ENCODE assay signal across 1 cellular context in the genomic region with DNA sequence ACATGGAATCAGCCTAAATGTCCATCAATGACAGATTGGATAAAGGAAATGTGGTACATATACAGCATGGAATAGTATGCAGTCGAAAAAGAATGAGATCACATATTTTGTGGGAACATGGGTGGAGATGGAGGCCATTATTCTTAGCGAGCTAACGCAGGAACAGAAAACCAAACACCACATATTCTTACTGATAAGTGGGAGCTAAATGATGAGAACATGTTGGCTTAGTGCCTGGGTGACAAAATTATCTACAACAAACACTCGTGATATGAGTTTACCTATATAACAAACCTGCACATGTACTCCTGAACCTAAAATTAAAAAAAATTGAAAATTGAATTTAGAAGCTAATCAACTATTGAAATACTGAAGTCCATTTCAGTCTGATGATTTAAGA.
TF ChIP-seq lines count a peak whose summit lies in the region.

No MANE protein-coding gene starts in this region.

TF ChIP-seq in K562, 482 proteins besides CTCF, POLR2A, EP300 and RAD21 (continues in another document):
- TF ChIP-seq, protein P1, sequence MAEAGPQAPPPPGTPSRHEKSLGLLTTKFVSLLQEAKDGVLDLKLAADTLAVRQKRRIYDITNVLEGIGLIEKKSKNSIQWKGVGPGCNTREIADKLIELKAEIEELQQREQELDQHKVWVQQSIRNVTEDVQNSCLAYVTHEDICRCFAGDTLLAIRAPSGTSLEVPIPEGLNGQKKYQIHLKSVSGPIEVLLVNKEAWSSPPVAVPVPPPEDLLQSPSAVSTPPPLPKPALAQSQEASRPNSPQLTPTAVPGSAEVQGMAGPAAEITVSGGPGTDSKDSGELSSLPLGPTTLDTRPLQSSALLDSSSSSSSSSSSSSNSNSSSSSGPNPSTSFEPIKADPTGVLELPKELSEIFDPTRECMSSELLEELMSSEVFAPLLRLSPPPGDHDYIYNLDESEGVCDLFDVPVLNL (CRISPR knock-in tag; IDR thresholded peaks at IDR 0.05; ENCODE audit: low read depth): no peak
- TF ChIP-seq, protein P2, sequence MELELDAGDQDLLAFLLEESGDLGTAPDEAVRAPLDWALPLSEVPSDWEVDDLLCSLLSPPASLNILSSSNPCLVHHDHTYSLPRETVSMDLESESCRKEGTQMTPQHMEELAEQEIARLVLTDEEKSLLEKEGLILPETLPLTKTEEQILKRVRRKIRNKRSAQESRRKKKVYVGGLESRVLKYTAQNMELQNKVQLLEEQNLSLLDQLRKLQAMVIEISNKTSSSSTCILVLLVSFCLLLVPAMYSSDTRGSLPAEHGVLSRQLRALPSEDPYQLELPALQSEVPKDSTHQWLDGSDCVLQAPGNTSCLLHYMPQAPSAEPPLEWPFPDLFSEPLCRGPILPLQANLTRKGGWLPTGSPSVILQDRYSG (tag; conservative IDR thresholded peaks at IDR 0.05; ENCODE audit: low read depth): no peak
- TF ChIP-seq XRCC5 (IDR thresholded peaks at IDR 0.05; ENCODE audit: low read depth, low read length) (no peak), RAD51 (IDR thresholded peaks at IDR 0.05; ENCODE audit: borderline replicate concordance, low read depth) (no peak), CBFA2T2 (conservative IDR thresholded peaks at IDR 0.05) (peak; percentile 16; the same call in 1 of the 2 replicates), SMARCA4 (IDR thresholded peaks at IDR 0.05) (peak; percentile 49; the same call in 1 of the 2 replicates), ZNF354B (CRISPR knock-in tag; IDR thresholded peaks at IDR 0.05) (no peak), BCL6 (CRISPR knock-in tag; IDR thresholded peaks at IDR 0.05) (no peak), JUND (IDR thresholded peaks at IDR 0.05; ENCODE audit: borderline replicate concordance, low read depth, low read length) (no peak), JUND (tag; IDR thresholded peaks at IDR 0.05; ENCODE audit: borderline replicate concordance, low read depth, low read length) (peak; percentile 58; the same call in 1 of the 3 replicates), TCF3 (CRISPR knock-in tag; IDR thresholded peaks at IDR 0.05) (peak; percentile 62), CREBBP (IDR thresholded peaks at IDR 0.05; ENCODE audit: low read depth, low read length) (no peak), NCOA4 (IDR thresholded peaks at IDR 0.05; ENCODE audit: partially characterized antibody) (no peak), MECOM (CRISPR knock-in tag; IDR thresholded peaks at IDR 0.05) (no peak), MTA2 (IDR thresholded peaks at IDR 0.05; ENCODE audit: low read depth) (0 out of 2 replicates have a peak, but pooled peaks have one; percentile 11), SOX6 (IDR thresholded peaks at IDR 0.05) (0 out of 2 replicates have a peak, but pooled peaks have one; percentile 14), ATF1 (CRISPR knock-in tag; IDR thresholded peaks at IDR 0.05) (no peak), ATF1 (tag; IDR thresholded peaks at IDR 0.05) (0 out of 2 replicates have a peak, but pooled peaks have one; percentile 20), SLC30A9 (CRISPR knock-in tag; IDR thresholded peaks at IDR 0.05) (no peak), ARID1B (IDR thresholded peaks at IDR 0.05) (peak; percentile 68; the same call in 1 of the 2 replicates), NCOA6 (IDR thresholded peaks at IDR 0.05) (no peak), DIDO1 (tag; IDR thresholded peaks at IDR 0.05; ENCODE audit: low read depth) (no peak), PTTG1 (tag; IDR thresholded peaks at IDR 0.05; ENCODE audit: low read depth) (no peak), RCOR1 (IDR thresholded peaks at IDR 0.05; ENCODE audit: borderline replicate concordance in 1 of 2, low read depth in 2 of 2, low read length in 2 of 2) (peak in 1 of 2 experiments; percentile 29; a peak in 1 of 4 replicates), ZC3H4 (CRISPR knock-in tag; IDR thresholded peaks at IDR 0.05; ENCODE audit: borderline replicate concordance) (no peak), ZNF584 (CRISPR knock-in tag; IDR thresholded peaks at IDR 0.05; ENCODE audit: low read depth) (no peak), NR1H2 (CRISPR knock-in tag; IDR thresholded peaks at IDR 0.05) (no peak), FOXJ2 (tag; IDR thresholded peaks at IDR 0.05) (0 out of 2 replicates have a peak, but pooled peaks have one; percentile 31), GABPB1 (CRISPR knock-in tag; IDR thresholded peaks at IDR 0.05) (no peak), CBFA2T3 (IDR thresholded peaks at IDR 0.05) (peak; percentile 56), HMGN3 (IDR thresholded peaks at IDR 0.05; ENCODE audit: borderline replicate concordance, extremely low read depth, insufficient read length, low read depth, low read length) (no peak), PHF20 (IDR thresholded peaks at IDR 0.05; ENCODE audit: partially characterized antibody) (no peak)
- TF ChIP-seq, protein P3, sequence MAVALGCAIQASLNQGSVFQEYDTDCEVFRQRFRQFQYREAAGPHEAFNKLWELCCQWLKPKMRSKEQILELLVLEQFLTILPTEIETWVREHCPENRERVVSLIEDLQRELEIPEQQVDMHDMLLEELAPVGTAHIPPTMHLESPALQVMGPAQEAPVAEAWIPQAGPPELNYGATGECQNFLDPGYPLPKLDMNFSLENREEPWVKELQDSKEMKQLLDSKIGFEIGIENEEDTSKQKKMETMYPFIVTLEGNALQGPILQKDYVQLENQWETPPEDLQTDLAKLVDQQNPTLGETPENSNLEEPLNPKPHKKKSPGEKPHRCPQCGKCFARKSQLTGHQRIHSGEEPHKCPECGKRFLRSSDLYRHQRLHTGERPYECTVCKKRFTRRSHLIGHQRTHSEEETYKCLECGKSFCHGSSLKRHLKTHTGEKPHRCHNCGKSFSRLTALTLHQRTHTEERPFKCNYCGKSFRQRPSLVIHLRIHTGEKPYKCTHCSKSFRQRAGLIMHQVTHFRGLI (CRISPR knock-in tag; IDR thresholded peaks at IDR 0.05): no peak
- TF ChIP-seq, protein P4, sequence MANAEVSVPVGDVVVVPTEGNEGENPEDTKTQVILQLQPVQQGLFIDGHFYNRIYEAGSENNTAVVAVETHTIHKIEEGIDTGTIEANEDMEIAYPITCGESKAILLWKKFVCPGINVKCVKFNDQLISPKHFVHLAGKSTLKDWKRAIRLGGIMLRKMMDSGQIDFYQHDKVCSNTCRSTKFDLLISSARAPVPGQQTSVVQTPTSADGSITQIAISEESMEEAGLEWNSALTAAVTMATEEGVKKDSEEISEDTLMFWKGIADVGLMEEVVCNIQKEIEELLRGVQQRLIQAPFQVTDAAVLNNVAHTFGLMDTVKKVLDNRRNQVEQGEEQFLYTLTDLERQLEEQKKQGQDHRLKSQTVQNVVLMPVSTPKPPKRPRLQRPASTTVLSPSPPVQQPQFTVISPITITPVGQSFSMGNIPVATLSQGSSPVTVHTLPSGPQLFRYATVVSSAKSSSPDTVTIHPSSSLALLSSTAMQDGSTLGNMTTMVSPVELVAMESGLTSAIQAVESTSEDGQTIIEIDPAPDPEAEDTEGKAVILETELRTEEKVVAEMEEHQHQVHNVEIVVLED (CRISPR knock-in tag; IDR thresholded peaks at IDR 0.05): no peak
- TF ChIP-seq, protein P5, sequence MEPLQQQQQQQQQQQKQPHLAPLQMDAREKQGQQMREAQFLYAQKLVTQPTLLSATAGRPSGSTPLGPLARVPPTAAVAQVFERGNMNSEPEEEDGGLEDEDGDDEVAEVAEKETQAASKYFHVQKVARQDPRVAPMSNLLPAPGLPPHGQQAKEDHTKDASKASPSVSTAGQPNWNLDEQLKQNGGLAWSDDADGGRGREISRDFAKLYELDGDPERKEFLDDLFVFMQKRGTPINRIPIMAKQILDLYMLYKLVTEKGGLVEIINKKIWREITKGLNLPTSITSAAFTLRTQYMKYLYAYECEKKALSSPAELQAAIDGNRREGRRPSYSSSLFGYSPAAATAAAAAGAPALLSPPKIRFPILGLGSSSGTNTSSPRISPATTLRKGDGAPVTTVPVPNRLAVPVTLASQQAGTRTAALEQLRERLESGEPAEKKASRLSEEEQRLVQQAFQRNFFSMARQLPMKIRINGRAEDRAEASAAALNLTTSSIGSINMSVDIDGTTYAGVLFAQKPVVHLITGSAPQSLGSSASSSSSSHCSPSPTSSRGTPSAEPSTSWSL (CRISPR knock-in tag; IDR thresholded peaks at IDR 0.05; ENCODE audit: borderline replicate concordance): no peak
- TF ChIP-seq, protein P6, sequence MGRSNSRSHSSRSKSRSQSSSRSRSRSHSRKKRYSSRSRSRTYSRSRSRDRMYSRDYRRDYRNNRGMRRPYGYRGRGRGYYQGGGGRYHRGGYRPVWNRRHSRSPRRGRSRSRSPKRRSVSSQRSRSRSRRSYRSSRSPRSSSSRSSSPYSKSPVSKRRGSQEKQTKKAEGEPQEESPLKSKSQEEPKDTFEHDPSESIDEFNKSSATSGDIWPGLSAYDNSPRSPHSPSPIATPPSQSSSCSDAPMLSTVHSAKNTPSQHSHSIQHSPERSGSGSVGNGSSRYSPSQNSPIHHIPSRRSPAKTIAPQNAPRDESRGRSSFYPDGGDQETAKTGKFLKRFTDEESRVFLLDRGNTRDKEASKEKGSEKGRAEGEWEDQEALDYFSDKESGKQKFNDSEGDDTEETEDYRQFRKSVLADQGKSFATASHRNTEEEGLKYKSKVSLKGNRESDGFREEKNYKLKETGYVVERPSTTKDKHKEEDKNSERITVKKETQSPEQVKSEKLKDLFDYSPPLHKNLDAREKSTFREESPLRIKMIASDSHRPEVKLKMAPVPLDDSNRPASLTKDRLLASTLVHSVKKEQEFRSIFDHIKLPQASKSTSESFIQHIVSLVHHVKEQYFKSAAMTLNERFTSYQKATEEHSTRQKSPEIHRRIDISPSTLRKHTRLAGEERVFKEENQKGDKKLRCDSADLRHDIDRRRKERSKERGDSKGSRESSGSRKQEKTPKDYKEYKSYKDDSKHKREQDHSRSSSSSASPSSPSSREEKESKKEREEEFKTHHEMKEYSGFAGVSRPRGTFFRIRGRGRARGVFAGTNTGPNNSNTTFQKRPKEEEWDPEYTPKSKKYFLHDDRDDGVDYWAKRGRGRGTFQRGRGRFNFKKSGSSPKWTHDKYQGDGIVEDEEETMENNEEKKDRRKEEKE (IDR thresholded peaks at IDR 0.05; ENCODE audit: borderline replicate concordance in 1 of 2, control insufficient read depth in 1 of 2, low read depth in 2 of 2, low read length in 1 of 2): no peak
- TF ChIP-seq, protein P7, sequence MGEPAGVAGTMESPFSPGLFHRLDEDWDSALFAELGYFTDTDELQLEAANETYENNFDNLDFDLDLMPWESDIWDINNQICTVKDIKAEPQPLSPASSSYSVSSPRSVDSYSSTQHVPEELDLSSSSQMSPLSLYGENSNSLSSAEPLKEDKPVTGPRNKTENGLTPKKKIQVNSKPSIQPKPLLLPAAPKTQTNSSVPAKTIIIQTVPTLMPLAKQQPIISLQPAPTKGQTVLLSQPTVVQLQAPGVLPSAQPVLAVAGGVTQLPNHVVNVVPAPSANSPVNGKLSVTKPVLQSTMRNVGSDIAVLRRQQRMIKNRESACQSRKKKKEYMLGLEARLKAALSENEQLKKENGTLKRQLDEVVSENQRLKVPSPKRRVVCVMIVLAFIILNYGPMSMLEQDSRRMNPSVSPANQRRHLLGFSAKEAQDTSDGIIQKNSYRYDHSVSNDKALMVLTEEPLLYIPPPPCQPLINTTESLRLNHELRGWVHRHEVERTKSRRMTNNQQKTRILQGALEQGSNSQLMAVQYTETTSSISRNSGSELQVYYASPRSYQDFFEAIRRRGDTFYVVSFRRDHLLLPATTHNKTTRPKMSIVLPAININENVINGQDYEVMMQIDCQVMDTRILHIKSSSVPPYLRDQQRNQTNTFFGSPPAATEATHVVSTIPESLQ (CRISPR knock-in tag; IDR thresholded peaks at IDR 0.05): no peak
- TF ChIP-seq, protein P8, sequence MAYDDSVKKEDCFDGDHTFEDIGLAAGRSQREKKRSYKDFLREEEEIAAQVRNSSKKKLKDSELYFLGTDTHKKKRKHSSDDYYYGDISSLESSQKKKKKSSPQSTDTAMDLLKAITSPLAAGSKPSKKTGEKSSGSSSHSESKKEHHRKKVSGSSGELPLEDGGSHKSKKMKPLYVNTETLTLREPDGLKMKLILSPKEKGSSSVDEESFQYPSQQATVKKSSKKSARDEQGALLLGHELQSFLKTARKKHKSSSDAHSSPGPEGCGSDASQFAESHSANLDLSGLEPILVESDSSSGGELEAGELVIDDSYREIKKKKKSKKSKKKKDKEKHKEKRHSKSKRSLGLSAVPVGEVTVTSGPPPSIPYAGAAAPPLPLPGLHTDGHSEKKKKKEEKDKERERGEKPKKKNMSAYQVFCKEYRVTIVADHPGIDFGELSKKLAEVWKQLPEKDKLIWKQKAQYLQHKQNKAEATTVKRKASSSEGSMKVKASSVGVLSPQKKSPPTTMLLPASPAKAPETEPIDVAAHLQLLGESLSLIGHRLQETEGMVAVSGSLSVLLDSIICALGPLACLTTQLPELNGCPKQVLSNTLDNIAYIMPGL (CRISPR knock-in tag; IDR thresholded peaks at IDR 0.05): no peak
- TF ChIP-seq, protein P9, sequence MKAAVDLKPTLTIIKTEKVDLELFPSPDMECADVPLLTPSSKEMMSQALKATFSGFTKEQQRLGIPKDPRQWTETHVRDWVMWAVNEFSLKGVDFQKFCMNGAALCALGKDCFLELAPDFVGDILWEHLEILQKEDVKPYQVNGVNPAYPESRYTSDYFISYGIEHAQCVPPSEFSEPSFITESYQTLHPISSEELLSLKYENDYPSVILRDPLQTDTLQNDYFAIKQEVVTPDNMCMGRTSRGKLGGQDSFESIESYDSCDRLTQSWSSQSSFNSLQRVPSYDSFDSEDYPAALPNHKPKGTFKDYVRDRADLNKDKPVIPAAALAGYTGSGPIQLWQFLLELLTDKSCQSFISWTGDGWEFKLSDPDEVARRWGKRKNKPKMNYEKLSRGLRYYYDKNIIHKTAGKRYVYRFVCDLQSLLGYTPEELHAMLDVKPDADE (conservative IDR thresholded peaks at IDR 0.05; ENCODE audit: control insufficient read depth, low read depth, low read length): no peak
